Comparison of ENCODE assay signal across 27 cellular contexts in the genomic region with DNA sequence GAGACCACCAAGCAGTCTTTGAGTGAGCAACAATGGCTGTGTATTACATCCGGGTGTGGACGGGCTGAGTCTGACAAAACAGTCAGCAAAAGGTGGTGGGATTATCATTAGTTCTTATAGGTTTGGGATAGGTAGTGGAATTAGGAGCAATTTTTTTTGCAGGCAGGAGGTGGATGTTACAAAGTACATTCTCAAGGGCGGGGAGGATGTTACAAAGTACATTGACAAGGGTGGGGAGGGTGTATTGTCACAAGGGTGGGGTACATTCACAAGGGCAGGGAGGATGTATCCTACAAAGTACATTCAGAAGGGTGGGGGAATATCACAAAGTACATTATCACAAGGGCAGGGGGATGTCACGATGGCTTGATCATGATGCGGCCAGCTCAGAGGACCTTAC.
"Had no signal": no experiment of that assay in that cellular context is flagged by ENCODE, and none has a peak within 500 bp of the region (broad histone marks: within the 10 kb centered on the region; RNA-seq: fewer than 3 reads in every experiment).

No MANE protein-coding gene starts in this region.

- ATAC-seq: stimulated activated effector memory CD8-positive, alpha-beta T cell treated with anti-CD3 and anti-CD28 coated beads, Interleukin-12 subunit alpha, Interleukin-12 subunit beta, amount 100 ng/mL, for 72 hours; stimulated activated memory B cell treated with anti-CD40 and anti-IgM and Interleukin-4, amounts not matched to agents 10 μg/mL and 1 μg/mL and 100 μg/mL, for 72 hours; stimulated activated naive B cell treated with anti-CD40 and anti-IgM and Interleukin-4, amounts not matched to agents 10 μg/mL and 1 μg/mL and 100 μg/mL, for 72 hours; stimulated activated naive CD8-positive, alpha-beta T cell treated with anti-CD3 and anti-CD28 coated beads, Interleukin-15, amount 100 ng/mL, for 72 hours; stimulated activated naive CD8-positive, alpha-beta T cell treated with anti-CD3 and anti-CD28 coated beads, Interleukin-15, Interleukin-2, amounts not matched to agents 100 U/mL and 50 U/mL, for 24 hours; upper lobe of right lung had no signal

- H3K4me1 ChIP-seq: stomach, suprapubic skin, testis, thyroid gland, tibial artery, tibial nerve, transverse colon, upper lobe of left lung, upper lobe of right lung, uterus, vagina had no signal

- H3K36me3 ChIP-seq: uterus had no signal

- H3K27ac ChIP-seq: stomach, suprapubic skin, testis, thoracic aorta, thyroid gland, tibial artery, tibial nerve, transverse colon, upper lobe of left lung, upper lobe of right lung, uterus, vagina had no signal

- H3K27me3 ChIP-seq: stomach, suprapubic skin, testis, thyroid gland, tibial artery, tibial nerve, transverse colon, upper lobe of left lung, upper lobe of right lung, uterus, vagina had no signal

- FAIRE-seq: urothelium cell line had no signal

- H3K4me3 ChIP-seq: stomach, suprapubic skin, testis, thoracic aorta, thyroid gland, tibial artery, tibial nerve, transverse colon, upper lobe of left lung, upper lobe of right lung, uterus, vagina had no signal

- DNase-seq: stimulated activated CD4-positive, alpha-beta T cell treated with anti-CD3 and anti-CD28 coated beads, Interleukin-2, amount 100 ng/mL, for 48 hours; stimulated activated CD4-positive, alpha-beta T cell treated with anti-CD3 and anti-CD28 coated beads, Interleukin-4, amount 100 ng/mL, for 1 hour; stimulated activated CD4-positive, alpha-beta T cell treated with anti-CD3 and anti-CD28 coated beads, Interleukin-4, amount 100 ng/mL, for 24 hours; stimulated activated CD4-positive, alpha-beta T cell treated with anti-CD3 and anti-CD28 coated beads, Interleukin-4, amount 100 ng/mL, for 4 hours; stimulated activated CD8-positive, alpha-beta memory T cell treated with anti-CD3 and anti-CD28 coated beads, Interleukin-4, amount 100 ng/mL, for 48 hours; stimulated activated naive B cell treated with anti-CD40 and anti-IgM and Interleukin-4, amounts not matched to agents 10 μg/mL and 1 μg/mL and 100 μg/mL, for 72 hours; stimulated activated naive CD4-positive, alpha-beta T cell; stimulated activated naive CD4-positive, alpha-beta T cell treated with Interleukin-2 at 50 U/mL for 16 hours; stimulated activated naive CD8-positive, alpha-beta T cell treated with anti-CD3 and anti-CD28 coated beads, Interleukin-15, amount 100 ng/mL, for 72 hours; stimulated activated naive CD8-positive, alpha-beta T cell treated with anti-CD3 and anti-CD28 coated beads, Interleukin-15, Interleukin-2, amounts not matched to agents 100 U/mL and 50 U/mL, for 24 hours; stomach; substantia nigra; testis; thyroid gland; tibial artery; transverse colon; trophoblast cell; upper lobe of left lung; upper lobe of right lung; uterus had no signal

- H3K9me3 ChIP-seq: suprapubic skin, testis, thoracic aorta, thyroid gland, tibial artery, tibial nerve, upper lobe of left lung, upper lobe of right lung, uterus, vagina had no signal
